ENCODE assay signal across 19 cellular contexts in genomic region chr13:25981060-25981459, GRCh38.
"Had no signal": no experiment of that assay in that cellular context is flagged by ENCODE, and none has a peak within 500 bp of the region (broad histone marks: within the 10 kb centered on the region; RNA-seq: fewer than 3 reads in every experiment).

No MANE protein-coding gene starts in this region.

- H3K4me3 ChIP-seq: dorsolateral prefrontal cortex, gastroesophageal sphincter, mucosa of descending colon, spleen, tibial artery, upper lobe of left lung had no signal

- ATAC-seq: esophagus mucosa; gastroesophageal sphincter; left lobe of liver; mucosa of descending colon; natural killer cell; sciatic nerve; stimulated activated memory B cell treated with anti-CD40 and anti-IgM and Interleukin-4, amounts not matched to agents 10 μg/mL and 1 μg/mL and 100 μg/mL, for 72 hours had no signal

- H3K9me3 ChIP-seq: gastroesophageal sphincter, mucosa of descending colon, spleen, tibial artery, upper lobe of left lung had no signal

- H3K27me3 ChIP-seq: dorsolateral prefrontal cortex, gastroesophageal sphincter, upper lobe of left lung had no signal

- DNase-seq: cortex of kidney; dorsolateral prefrontal cortex; effector CD8-positive, alpha-beta T cell; glutamatergic neuron; mammary epithelial cell; mucosa of descending colon; natural killer cell; posterior cingulate gyrus; spleen; stimulated activated CD4-positive, alpha-beta T cell treated with anti-CD3 and anti-CD28 coated beads, Interleukin-15, amount 100 ng/mL, for 24 hours; stimulated activated CD4-positive, alpha-beta T cell treated with anti-CD3 and anti-CD28 coated beads, Interleukin-1b, Interleukin-23, amount 100 ng/mL, for 48 hours; stimulated activated CD4-positive, alpha-beta T cell treated with anti-CD3 and anti-CD28 coated beads, Interleukin-4, amount 100 ng/mL, for 24 hours; tibial artery; upper lobe of left lung had no signal

- H3K36me3 ChIP-seq: gastroesophageal sphincter, spleen, tibial artery, upper lobe of left lung had no signal

- H3K4me1 ChIP-seq: gastroesophageal sphincter, spleen, tibial artery, upper lobe of left lung had no signal
